Comparison of ENCODE assay signal across 5 cellular contexts in genomic region chr6:18031189-18031588, GRCh38.
A peak's percentile ranks its signal among the peaks of the same experiment; 100 is the strongest.
TF ChIP-seq lines count a peak whose summit lies in the region.

No MANE protein-coding gene starts in this region.

TF ChIP-seq in HCT116, 20 proteins besides CTCF, POLR2A, EP300 and RAD21 (continues in another document):
- no peak for TF ChIP-seq EGR1 (IDR thresholded peaks at IDR 0.05; ENCODE audit: low read depth)
- TF ChIP-seq EZH2phosphoT487 (IDR thresholded peaks at IDR 0.05; ENCODE audit: borderline replicate concordance): no peak
- no peak for TF ChIP-seq CBX3 (IDR thresholded peaks at IDR 0.05; ENCODE audit: low read depth)
- TF ChIP-seq FOSL1 (IDR thresholded peaks at IDR 0.05; ENCODE audit: low read depth): no peak
- TF ChIP-seq MAX (IDR thresholded peaks at IDR 0.05): no peak
- no peak for TF ChIP-seq ELF1 (IDR thresholded peaks at IDR 0.05; ENCODE audit: borderline replicate concordance, low read depth)
- no peak for TF ChIP-seq ZFX (IDR thresholded peaks at IDR 0.05)
- TF ChIP-seq POLR2AphosphoS5 (IDR thresholded peaks at IDR 0.05; ENCODE audit: low read depth, low read length): no peak
- TF ChIP-seq REST (IDR thresholded peaks at IDR 0.05; ENCODE audit: low read depth): no peak
- no peak for TF ChIP-seq SP1 (IDR thresholded peaks at IDR 0.05; ENCODE audit: low read depth)
- TF ChIP-seq SRF (IDR thresholded peaks at IDR 0.05; ENCODE audit: low read depth): no peak

TF ChIP-seq in HEK293, 187 proteins besides CTCF, POLR2A, EP300 and RAD21:
- TF ChIP-seq KLF17 (tag by site-specific recombination; IDR thresholded peaks at IDR 0.05) (no peak), ZNF664 (tag by site-specific recombination; IDR thresholded peaks at IDR 0.05) (peak; percentile 92)

TF ChIP-seq in HEK293T, 16 proteins besides CTCF, POLR2A, EP300 and RAD21:
- TF ChIP-seq FOXK2 (IDR thresholded peaks at IDR 0.05) (no peak), ZNF384 (IDR thresholded peaks at IDR 0.05) (0 out of 2 replicates have a peak, but pooled peaks have one; percentile 19)

TF ChIP-seq in K562, 482 proteins besides CTCF, POLR2A, EP300 and RAD21:
- TF ChIP-seq ZNF174 (CRISPR knock-in tag; IDR thresholded peaks at IDR 0.05) (no peak), PPARD (CRISPR knock-in tag; IDR thresholded peaks at IDR 0.05) (no peak), THRB (CRISPR knock-in tag; conservative IDR thresholded peaks at IDR 0.05) (no peak), PTRF (tag; IDR thresholded peaks at IDR 0.05) (no peak), NBN (IDR thresholded peaks at IDR 0.05; ENCODE audit: low read depth) (no peak), ZNF717 (CRISPR knock-in tag; IDR thresholded peaks at IDR 0.05) (no peak), ZBTB33 (CRISPR knock-in tag; IDR thresholded peaks at IDR 0.05) (peak; percentile 61; the same call in 1 of the 2 replicates)

TF ChIP-seq in GM12891, 5 proteins besides CTCF, POLR2A, EP300 and RAD21:
- TF ChIP-seq SPI1 (IDR thresholded peaks at IDR 0.05; ENCODE audit: low read depth, low read length) (no peak), POU2F2 (IDR thresholded peaks at IDR 0.05; ENCODE audit: low read depth, low read length) (no peak), POLR2AphosphoS5 (IDR thresholded peaks at IDR 0.05; ENCODE audit: low read depth, low read length) (no peak), TAF1 (IDR thresholded peaks at IDR 0.05; ENCODE audit: low read depth, low read length) (no peak), PAX5 (IDR thresholded peaks at IDR 0.05; ENCODE audit: insufficient read depth, low read length, severe bottlenecking) (no peak)
